ENCODE assay signal across 1 cellular context in genomic region chr12:57079821-57080220, GRCh38.
TF ChIP-seq lines count a peak whose summit lies in the region.

No MANE protein-coding gene starts in this region.

TF ChIP-seq in K562, 482 proteins besides CTCF, POLR2A, EP300 and RAD21:
- TF ChIP-seq GATAD2A (IDR thresholded peaks at IDR 0.05), result no peak
- no peak for TF ChIP-seq ZBTB40 (IDR thresholded peaks at IDR 0.05)
- no peak for TF ChIP-seq ZBTB40 (CRISPR knock-in tag; IDR thresholded peaks at IDR 0.05)
- TF ChIP-seq ZBTB26 (CRISPR knock-in tag; IDR thresholded peaks at IDR 0.05), result no peak
- peak in 1 of 2 experiments; percentile 27; a peak in 1 of 4 replicates for TF ChIP-seq FOXA3 (CRISPR knock-in tag; conservative IDR thresholded peaks at IDR 0.05 in 1 of 2, IDR thresholded peaks at IDR 0.05 in 1 of 2)
- TF ChIP-seq TEAD4 (IDR thresholded peaks at IDR 0.05; ENCODE audit: low read length), result peak; percentile 11; the same call in 1 of the 2 replicates
- TF ChIP-seq TEAD4 (CRISPR knock-in tag; IDR thresholded peaks at IDR 0.05; ENCODE audit: borderline replicate concordance), result no peak
- no peak for TF ChIP-seq KLF13 (tag; IDR thresholded peaks at IDR 0.05; ENCODE audit: borderline replicate concordance, low read depth)
- TF ChIP-seq POLR2AphosphoS2 (IDR thresholded peaks at IDR 0.05; ENCODE audit: low read length), result no peak
- TF ChIP-seq ILK (tag; IDR thresholded peaks at IDR 0.05; ENCODE audit: borderline replicate concordance, low read depth), result no peak
- no peak for TF ChIP-seq TSC22D4 (tag; IDR thresholded peaks at IDR 0.05)
- TF ChIP-seq BCL6 (CRISPR knock-in tag; IDR thresholded peaks at IDR 0.05), result no peak
- no peak for TF ChIP-seq ZNF316 (IDR thresholded peaks at IDR 0.05)
- TF ChIP-seq ZNF143 (CRISPR knock-in tag; IDR thresholded peaks at IDR 0.05), result 0 out of 2 replicates have a peak, but pooled peaks have one; percentile 12
- TF ChIP-seq ADNP (tag; IDR thresholded peaks at IDR 0.05), result peak; percentile 27; the same call in 1 of the 2 replicates
